ENCODE assay signal across 16 cellular contexts in the genomic region with DNA sequence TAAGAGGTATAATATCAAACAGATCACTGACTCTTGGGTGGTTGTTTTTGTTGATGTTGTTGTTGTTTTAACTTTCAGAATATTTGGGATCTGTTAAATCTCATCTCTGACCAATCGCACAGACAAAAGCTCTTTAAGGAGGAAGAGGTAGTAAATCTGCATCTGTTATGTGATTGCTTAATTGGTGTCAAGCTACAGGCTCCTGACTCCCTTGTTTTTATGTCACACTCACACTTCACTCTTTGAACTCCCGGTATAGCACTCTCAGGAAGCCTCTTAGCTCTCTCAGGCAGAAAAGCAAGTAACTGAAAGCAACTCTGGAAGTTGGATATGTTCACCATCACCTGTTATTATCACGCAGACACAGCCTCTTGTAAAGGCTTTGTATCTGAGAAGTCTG.
"Had no signal": no experiment of that assay in that cellular context is flagged by ENCODE, and none has a peak within 500 bp of the region (broad histone marks: within the 10 kb centered on the region; RNA-seq: fewer than 3 reads in every experiment).

No MANE protein-coding gene starts in this region.

- DNase-seq: activated CD4-positive, alpha-beta T cell treated with anti-CD3 and anti-CD28 coated beads, Interleukin-2, amount 50 U/mL, for 48 hours; activated CD8-positive, alpha-beta memory T cell treated with anti-CD3 and anti-CD28 coated beads, Interleukin-2, amount 10 ng/mL, durations not matched to agents 7 days and 5 days; activated naive CD4-positive, alpha-beta T cell treated with anti-CD3 and anti-CD28 coated beads, Interleukin-2, amount 10 ng/mL, durations not matched to agents 7 days and 5 days; activated T-cell treated with anti-CD3 and anti-CD28 coated beads, Interleukin-2, amount 50 U/mL, for 1 hour; dermis blood vessel endothelial cell; gastrocnemius medialis; heart left ventricle; naive B cell; pancreas; stimulated activated CD4-positive, alpha-beta T cell treated with anti-CD3 and anti-CD28 coated beads, Interleukin-4, amount 100 ng/mL, for 4 hours; stimulated activated CD8-positive, alpha-beta memory T cell treated with anti-CD3 and anti-CD28 coated beads, Interleukin-4, amount 100 ng/mL, for 48 hours; stimulated activated naive CD8-positive, alpha-beta T cell treated with anti-CD3 and anti-CD28 coated beads, Interleukin-15, Interleukin-2, amounts not matched to agents 100 U/mL and 50 U/mL, for 24 hours; transverse colon; WERI-Rb-1 had no signal

- H3K4me3 Mint-ChIP-seq: activated CD8-positive, alpha-beta memory T cell treated with anti-CD3 and anti-CD28 coated beads, Interleukin-2, amount 10 ng/mL, durations not matched to agents 7 days and 5 days; activated naive CD4-positive, alpha-beta T cell treated with anti-CD3 and anti-CD28 coated beads, Interleukin-2, amount 10 ng/mL, durations not matched to agents 7 days and 5 days; naive B cell; T-helper 1 cell treated with Interleukin-12 subunit alpha and Interleukin-12 subunit beta and Interleukin-4 antibody, amounts not matched to agents 30 μg/mL and 1 μg/mL, for 36 hours had no signal

- H3K4me1 Mint-ChIP-seq: activated CD8-positive, alpha-beta memory T cell treated with anti-CD3 and anti-CD28 coated beads, Interleukin-2, amount 10 ng/mL, durations not matched to agents 7 days and 5 days; activated naive CD4-positive, alpha-beta T cell treated with anti-CD3 and anti-CD28 coated beads, Interleukin-2, amount 10 ng/mL, durations not matched to agents 7 days and 5 days; naive B cell had no signal

- H3K27me3 Mint-ChIP-seq: activated CD8-positive, alpha-beta memory T cell treated with anti-CD3 and anti-CD28 coated beads, Interleukin-2, amount 10 ng/mL, durations not matched to agents 7 days and 5 days; activated naive CD4-positive, alpha-beta T cell treated with anti-CD3 and anti-CD28 coated beads, Interleukin-2, amount 10 ng/mL, durations not matched to agents 7 days and 5 days; naive B cell had no signal

- H3K36me3 Mint-ChIP-seq: activated CD8-positive, alpha-beta memory T cell treated with anti-CD3 and anti-CD28 coated beads, Interleukin-2, amount 10 ng/mL, durations not matched to agents 7 days and 5 days; activated naive CD4-positive, alpha-beta T cell treated with anti-CD3 and anti-CD28 coated beads, Interleukin-2, amount 10 ng/mL, durations not matched to agents 7 days and 5 days; naive B cell had no signal

- H3K4me3 ChIP-seq: gastrocnemius medialis, heart left ventricle, pancreas, transverse colon had no signal

- ATAC-seq: activated CD8-positive, alpha-beta memory T cell treated with anti-CD3 and anti-CD28 coated beads, Interleukin-2, amount 10 ng/mL, durations not matched to agents 7 days and 5 days; gastrocnemius medialis; heart left ventricle; pancreas; stimulated activated naive CD8-positive, alpha-beta T cell treated with anti-CD3 and anti-CD28 coated beads, Interleukin-15, Interleukin-2, amounts not matched to agents 100 U/mL and 50 U/mL, for 24 hours had no signal

- H3K27ac Mint-ChIP-seq: activated CD8-positive, alpha-beta memory T cell treated with anti-CD3 and anti-CD28 coated beads, Interleukin-2, amount 10 ng/mL, durations not matched to agents 7 days and 5 days; activated naive CD4-positive, alpha-beta T cell treated with anti-CD3 and anti-CD28 coated beads, Interleukin-2, amount 10 ng/mL, durations not matched to agents 7 days and 5 days; activated T-helper 2 cell treated with anti-CD3 and anti-CD28 coated beads, Interferon-gamma antibody, Interleukin-2, Interleukin-4, amounts not matched to agents 10 μg/mL and 5 μg/mL and 100 μg/mL, durations not matched to agents 14 hours and 24 hours and 36 hours; naive B cell; T-helper 1 cell treated with Interleukin-12 subunit alpha and Interleukin-12 subunit beta and Interleukin-4 antibody, amounts not matched to agents 30 μg/mL and 1 μg/mL, for 36 hours had no signal

- H3K9me3 Mint-ChIP-seq: activated naive CD4-positive, alpha-beta T cell treated with anti-CD3 and anti-CD28 coated beads, Interleukin-2, amount 10 ng/mL, durations not matched to agents 7 days and 5 days; activated T-helper 2 cell treated with anti-CD3 and anti-CD28 coated beads, Interferon-gamma antibody, Interleukin-2, Interleukin-4, amounts not matched to agents 10 μg/mL and 5 μg/mL and 100 μg/mL, durations not matched to agents 14 hours and 24 hours and 36 hours; T-helper 1 cell treated with Interleukin-12 subunit alpha and Interleukin-12 subunit beta and Interleukin-4 antibody, amounts not matched to agents 30 μg/mL and 1 μg/mL, for 36 hours had no signal
